In the genomic region with DNA sequence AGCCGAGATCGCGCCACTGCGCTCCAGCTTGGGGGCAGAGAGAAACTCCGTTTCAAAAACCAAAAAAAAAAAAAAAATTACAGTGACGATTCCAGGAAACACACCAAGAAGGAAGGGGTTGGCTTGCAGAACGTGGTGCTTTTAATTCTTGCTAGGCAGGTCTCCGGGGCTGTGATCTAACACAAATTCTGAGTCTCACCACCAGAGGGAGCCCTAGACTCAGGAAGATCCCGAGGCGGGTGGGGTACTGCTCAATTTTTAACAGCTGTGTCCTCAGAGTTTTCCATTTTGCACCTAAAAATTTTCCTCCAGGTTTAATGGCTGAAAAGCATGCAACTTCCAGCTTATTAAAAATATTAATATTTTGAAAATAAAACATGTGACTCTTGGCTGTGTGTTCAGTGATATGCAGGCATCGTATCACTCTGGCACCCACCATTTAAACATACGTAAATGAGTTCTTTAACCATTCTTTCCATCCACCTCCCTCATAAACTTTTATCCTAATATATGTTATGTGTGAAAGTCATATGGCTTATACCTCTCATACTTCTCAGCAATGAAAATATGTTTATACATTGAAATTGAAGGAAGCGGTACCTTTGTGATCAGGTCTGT, we compare ENCODE assay signal across 8 cellular contexts. TPM values are rescaled to one million over a fixed set of nuclear protein-coding genes. Genes with fewer than 3 reads are reported as not detected.
DNase-seq lines count a peak whose midpoint lies in the region; ATAC-seq and TF ChIP-seq lines count a peak whose summit lies in the region.

No MANE protein-coding gene starts in this region.

- H3K4me1 ChIP-seq in HEK293 (ENCODE audit: control insufficient read depth, insufficient read depth, low read length) (no peaks in the 10 kb centered on the region), right lobe of liver (no peaks in the 10 kb centered on the region)

- peaks cover 6% of the 10 kb centered on the region for H3K4me1 Mint-ChIP-seq in activated CD4-positive, alpha-beta T cell treated with anti-CD3 and anti-CD28 coated beads, Interleukin-2, amount 10 ng/mL, durations not matched to agents 24 days and 14 days

- H3K4me3 ChIP-seq in HEK293 (ENCODE audit: low read depth, low read length), result no peak overlapping the region
- H3K4me3 ChIP-seq in coronary artery, result no peak overlapping the region
- H3K4me3 ChIP-seq in right lobe of liver, result no peak overlapping the region

- no peak overlapping the region for H3K27ac Mint-ChIP-seq in activated CD4-positive, alpha-beta T cell treated with anti-CD3 and anti-CD28 coated beads, Interleukin-2, amount 10 ng/mL, durations not matched to agents 24 days and 14 days

- H3K9me3 Mint-ChIP-seq in activated CD4-positive, alpha-beta T cell treated with anti-CD3 and anti-CD28 coated beads, Interleukin-2, amount 10 ng/mL, durations not matched to agents 24 days and 14 days, result peaks cover 15% of the 10 kb centered on the region

- POLR2A ChIA-PET in HEK293 (lab: Yijun Ruan, JAX), result interaction anchor here (0.7 kb wide), 1 partner anchor 18 kb away, joined by 3 read pairs; no protein-coding TSS in a partner anchor

- H3K27ac ChIP-seq in HEK293 (ENCODE audit: extremely low read depth, low read depth, low read length) (no peak overlapping the region), coronary artery (no peak overlapping the region), right lobe of liver (no peak overlapping the region)

- intact Hi-C loops in activated CD4-positive, alpha-beta T cell treated with anti-CD3 and anti-CD28 coated beads, Interleukin-2, amount 10 ng/mL, durations not matched to agents 24 days and 14 days (cut with micrococcal nuclease), result loop anchor here (1.0 to 5.0 kb wide), 2 partner anchors 35 to 132 kb away; no protein-coding TSS in a partner anchor
- intact Hi-C loops in right lobe of liver (cut with DNase I), result loop anchor here in 1 of 2 donors (5.0 kb wide), 1 partner anchor 37 kb away; no protein-coding TSS in a partner anchor

- TF ChIP-seq CTCF in HEK293 (tag by site-specific recombination; IDR thresholded peaks at IDR 0.05) (no peak; the same call in 1 of the 2 replicates), coronary artery (IDR thresholded peaks at IDR 0.05) (peak; percentile 72), right lobe of liver (IDR thresholded peaks at IDR 0.05) (peak; percentile 78 to 85 (median 83))

- 20% methylated on average over 13 of the region's 13 CpGs for WGBS in right lobe of liver (ENCODE audit: insufficient coverage, low coverage, low lambda C conversion rate, missing lambda C conversion rate)

- TF ChIP-seq POLR2A in right lobe of liver (IDR thresholded peaks at IDR 0.05), result no peak

- ATAC-seq in right lobe of liver, result peak; percentile 88 to 95 (median 90)
- no peak for ATAC-seq in GM18519 (IDR thresholded peaks at IDR 0.05; ENCODE audit: low FRiP score, unreplicated experiment)

- H3K9me3 ChIP-seq in HEK293 (ENCODE audit: control insufficient read depth, insufficient read depth, low read depth, low read length) (no peaks in the 10 kb centered on the region), right lobe of liver (peaks cover 0 to 3% (median 0%) of the 10 kb centered on the region in 4 donors)

- no peaks in the 10 kb centered on the region for H3K27me3 Mint-ChIP-seq in activated CD4-positive, alpha-beta T cell treated with anti-CD3 and anti-CD28 coated beads, Interleukin-2, amount 10 ng/mL, durations not matched to agents 24 days and 14 days

- CTCF ChIA-PET in HEK293 (lab: Yijun Ruan, JAX), result interaction anchor here (0.6 to 5.5 kb wide), 38 partner anchors 10 to 873 kb away, joined by 3 to 157 read pairs (median 4); a partner anchor contains a TSS

- DNase-seq in DMS 273 (lab: John Stamatoyannopoulos, UW; ENCODE audit: unreplicated experiment), result peak; percentile 92
- peak; percentile 63 for DNase-seq in NCI-H345 (lab: John Stamatoyannopoulos, UW)
- DNase-seq in activated CD4-positive, alpha-beta T cell treated with anti-CD3 and anti-CD28 coated beads, Interleukin-2, amount 10 ng/mL, durations not matched to agents 24 days and 14 days, result peak; percentile 94
- peak; percentile 74 for DNase-seq in coronary artery (ENCODE audit: low spot score)
- peak in 2 of 3 donors; percentile 41 to 68 for DNase-seq in right lobe of liver
- peak; percentile 77 for DNase-seq in stimulated activated CD8-positive, alpha-beta memory T cell treated with anti-CD3 and anti-CD28 coated beads, Interleukin-12 subunit alpha, Interleukin-12 subunit beta, amount 100 ng/mL, for 1 hour (ENCODE audit: low read depth)

- peaks cover 3% of the 10 kb centered on the region for H3K36me3 Mint-ChIP-seq in activated CD4-positive, alpha-beta T cell treated with anti-CD3 and anti-CD28 coated beads, Interleukin-2, amount 10 ng/mL, durations not matched to agents 24 days and 14 days (ENCODE audit: low read depth)

- no peaks in the 10 kb centered on the region for H3K27me3 ChIP-seq in right lobe of liver

- H3K36me3 ChIP-seq in HEK293 (ENCODE audit: control insufficient read depth in 2 of 2, insufficient read depth in 1 of 2, low read length in 2 of 2) (no peaks in the 10 kb centered on the region), right lobe of liver (no peaks in the 10 kb centered on the region)

- H3K4me3 Mint-ChIP-seq in activated CD4-positive, alpha-beta T cell treated with anti-CD3 and anti-CD28 coated beads, Interleukin-2, amount 10 ng/mL, durations not matched to agents 24 days and 14 days, result peak overlapping the region; percentile 31

TF ChIP-seq in HEK293, 187 proteins besides CTCF, POLR2A, EP300 and RAD21:
- TF ChIP-seq ZNF654 (tag by site-specific recombination; IDR thresholded peaks at IDR 0.05; ENCODE audit: low read depth) (peak; percentile 87), ZNF24 (tag by site-specific recombination; IDR thresholded peaks at IDR 0.05) (no peak), MYNN (tag by site-specific recombination; IDR thresholded peaks at IDR 0.05; ENCODE audit: borderline replicate concordance) (0 out of 2 replicates have a peak, but pooled peaks have one; percentile 19), ZNF366 (tag by site-specific recombination; conservative IDR thresholded peaks at IDR 0.05) (0 out of 2 replicates have a peak, but pooled peaks have one; percentile 14)
- TF ChIP-seq, protein P1, sequence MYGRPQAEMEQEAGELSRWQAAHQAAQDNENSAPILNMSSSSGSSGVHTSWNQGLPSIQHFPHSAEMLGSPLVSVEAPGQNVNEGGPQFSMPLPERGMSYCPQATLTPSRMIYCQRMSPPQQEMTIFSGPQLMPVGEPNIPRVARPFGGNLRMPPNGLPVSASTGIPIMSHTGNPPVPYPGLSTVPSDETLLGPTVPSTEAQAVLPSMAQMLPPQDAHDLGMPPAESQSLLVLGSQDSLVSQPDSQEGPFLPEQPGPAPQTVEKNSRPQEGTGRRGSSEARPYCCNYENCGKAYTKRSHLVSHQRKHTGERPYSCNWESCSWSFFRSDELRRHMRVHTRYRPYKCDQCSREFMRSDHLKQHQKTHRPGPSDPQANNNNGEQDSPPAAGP (tag by site-specific recombination; IDR thresholded peaks at IDR 0.05), result no peak
TF ChIP-seq in HEK293: peak in this region for 3.

RNA-seq across cellular contexts. Expression of a gene that starts 26.5 kb away (rescaled TPM):
- 36.5 and 40.4 TPM in 2 replicates for total RNA-seq in activated CD4-positive, alpha-beta T cell treated with anti-CD3 and anti-CD28 coated beads, Interleukin-2, amount 10 ng/mL, durations not matched to agents 24 days and 14 days
- 10 to 100 TPM; 21.1 to 31.3 (median 26.2) TPM for total RNA-seq in right lobe of liver
